Comparison of ENCODE assay signal across 12 cellular contexts in the genomic region with DNA sequence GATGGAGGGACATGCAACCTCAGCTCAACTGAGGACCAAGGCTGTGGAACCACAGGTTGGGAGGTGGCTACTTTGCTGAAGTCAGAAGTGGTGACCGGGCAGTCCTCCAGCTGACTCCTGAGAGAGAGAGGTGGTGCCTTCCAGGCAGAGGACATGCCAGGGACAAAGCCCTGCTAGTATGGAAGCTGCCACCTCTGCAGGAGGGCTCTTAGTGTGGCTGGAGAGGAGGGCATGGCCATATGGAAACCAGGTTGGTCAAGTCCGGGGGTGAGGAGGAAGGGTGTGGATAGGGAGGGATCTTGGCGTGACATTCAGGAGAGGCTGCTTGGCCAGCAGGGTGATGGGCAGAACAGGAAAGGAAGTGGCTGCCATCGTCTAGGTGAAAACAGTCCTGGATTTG. TPM values are rescaled to one million over a fixed set of nuclear protein-coding genes. Genes with fewer than 3 reads are reported as not detected.
DNase-seq lines count a peak whose midpoint lies in the region; ATAC-seq, FAIRE-seq and TF ChIP-seq lines count a peak whose summit lies in the region.
"Had no signal": no experiment of that assay in that cellular context is flagged by ENCODE, and none has a peak within 500 bp of the region (broad histone marks: within the 10 kb centered on the region; RNA-seq: fewer than 3 reads in every experiment).

No MANE protein-coding gene starts in this region.

- 28 to 41% methylated on average over 4 of the region's 4 CpGs for WGBS in lung, 2 donors

- no peak for ATAC-seq in lung (ENCODE audit: insufficient read depth, low FRiP score)
- no peak for ATAC-seq in activated CD4-positive, alpha-beta T cell treated with anti-CD3 and anti-CD28 coated beads for 36 hours

- POLR2A ChIA-PET in HEK293 (lab: Yijun Ruan, JAX) = no interaction called here
- POLR2A ChIA-PET in activated CD4-positive, alpha-beta T cell treated with anti-CD3 and anti-CD28 coated beads for 36 hours (lab: Charles Lee) = interaction anchor here (0.6 kb wide), 1 partner anchor 264 kb away, joined by 3 read pairs; no protein-coding TSS in a partner anchor

- no peak overlapping the region for H3K4me3 Mint-ChIP-seq in activated CD4-positive, alpha-beta T cell treated with anti-CD3 and anti-CD28 coated beads for 36 hours
- H3K4me3 Mint-ChIP-seq: activated naive CD4-positive, alpha-beta T cell treated with anti-CD3 and anti-CD28 coated beads for 36 hours had no signal

- H3K9me3 Mint-ChIP-seq in activated CD4-positive, alpha-beta T cell treated with anti-CD3 and anti-CD28 coated beads for 36 hours (ENCODE audit: low read depth) = no peaks in the 10 kb centered on the region
- H3K9me3 Mint-ChIP-seq: activated naive CD4-positive, alpha-beta T cell treated with anti-CD3 and anti-CD28 coated beads for 36 hours had no signal

- DNase-seq in cerebellum (ENCODE audit: low spot score) (peak; percentile 91), lung (ENCODE audit: low spot score) (peak; percentile 73), urothelium cell line (ENCODE audit: low spot score) (no peak)
- DNase-seq in activated CD4-positive, CD25-positive, alpha-beta regulatory T cell (lab: John Stamatoyannopoulos, UW) = no peak
- DNase-seq in activated CD4-positive, alpha-beta T cell treated with anti-CD3 and anti-CD28 coated beads for 36 hours = no peak
- no peak for DNase-seq in activated CD4-positive, alpha-beta T cell treated with anti-CD3 and anti-CD28 coated beads, Interleukin-2, amount 50 U/mL, for 48 hours
- DNase-seq: retina had no signal

- H3K36me3 Mint-ChIP-seq in activated CD4-positive, alpha-beta T cell treated with anti-CD3 and anti-CD28 coated beads for 36 hours (ENCODE audit: low read depth) = no peaks in the 10 kb centered on the region

- no peaks in the 10 kb centered on the region for H3K9me3 ChIP-seq in HEK293 (ENCODE audit: control insufficient read depth, insufficient read depth, low read depth, low read length)
- H3K9me3 ChIP-seq in lung (ENCODE audit: control insufficient read depth in 2 of 2, insufficient read depth in 1 of 2, low read length in 1 of 2) = no peaks in the 10 kb centered on the region
- H3K9me3 ChIP-seq: A549, SJSA1 had no signal

- H3K4me3 ChIP-seq in HEK293 (ENCODE audit: low read depth, low read length) = no peak overlapping the region
- no peak overlapping the region for H3K4me3 ChIP-seq in lung
- H3K4me3 ChIP-seq: A549, SJSA1 had no signal

- H3K27ac ChIP-seq in C4-2B = peak overlapping the region; percentile 86
- no peak overlapping the region for H3K27ac ChIP-seq in HEK293 (ENCODE audit: extremely low read depth, low read depth, low read length)
- peak overlapping the region in 1 of 2 donors; percentile 3 for H3K27ac ChIP-seq in lung (ENCODE audit: low read depth in 1 of 2, low read length in 1 of 2)
- H3K27ac ChIP-seq: A549, SJSA1 had no signal

- TF ChIP-seq CTCF in C4-2B (conservative IDR thresholded peaks at IDR 0.05) (no peak), HEK293 (tag by site-specific recombination; IDR thresholded peaks at IDR 0.05) (no peak), lung (IDR thresholded peaks at IDR 0.05; ENCODE audit: control extremely low read depth, extremely low read depth) (no peak)

- intact Hi-C loops in activated CD4-positive, alpha-beta T cell treated with anti-CD3 and anti-CD28 coated beads for 36 hours (cut with DNase I, micrococcal nuclease) = loop anchor here (1.0 to 10.0 kb wide), 5 partner anchors 45 to 372 kb away; partner anchors contain the start of genes GFOD2 (in 1 of the 2) and PSMB10 (in 1 of the 2)

- no peak for FAIRE-seq in urothelium cell line (lab: Jason Lieb, UNC)
- FAIRE-seq: A549 had no signal

- H3K27me3 ChIP-seq in lung (ENCODE audit: control insufficient read depth, insufficient read depth) = no peaks in the 10 kb centered on the region
- H3K27me3 ChIP-seq: SJSA1 had no signal

- CTCF ChIA-PET in HEK293 (lab: Yijun Ruan, JAX) = interaction anchor here (0.6 to 3.1 kb wide), 21 partner anchors 10 to 369 kb away, joined by 3 to 31 read pairs (median 5); partner anchors contain the start of gene GFOD2
- CTCF ChIA-PET in activated CD4-positive, alpha-beta T cell treated with anti-CD3 and anti-CD28 coated beads for 36 hours (lab: Charles Lee) = interaction anchor here (0.6 to 10.5 kb wide), 18 partner anchors 8 to 371 kb away, joined by 3 to 99 read pairs (median 3); partner anchors contain the start of genes PARD6A, RANBP10 and TSNAXIP1

- no peak overlapping the region for H3K27ac Mint-ChIP-seq in activated CD4-positive, alpha-beta T cell treated with anti-CD3 and anti-CD28 coated beads for 36 hours
- H3K27ac Mint-ChIP-seq: activated naive CD4-positive, alpha-beta T cell treated with anti-CD3 and anti-CD28 coated beads for 36 hours had no signal

- H3K36me3 ChIP-seq in HEK293 (ENCODE audit: control insufficient read depth in 2 of 2, insufficient read depth in 1 of 2, low read length in 2 of 2) = peaks cover 0 to 11% of the 10 kb centered on the region in 2 experiments; a peak in 1 of 3 replicates
- peaks cover 0 to 4% of the 10 kb centered on the region in 2 donors for H3K36me3 ChIP-seq in lung (ENCODE audit: control insufficient read depth in 2 of 2, insufficient read depth in 2 of 2, low read length in 2 of 2)
- H3K36me3 ChIP-seq: SJSA1 had no signal

- H3K27me3 Mint-ChIP-seq in activated CD4-positive, alpha-beta T cell treated with anti-CD3 and anti-CD28 coated beads for 36 hours = no peaks in the 10 kb centered on the region

- peaks cover 9% of the 10 kb centered on the region for H3K4me1 Mint-ChIP-seq in activated CD4-positive, alpha-beta T cell treated with anti-CD3 and anti-CD28 coated beads for 36 hours

- H3K4me1 ChIP-seq in HEK293 (ENCODE audit: control insufficient read depth, insufficient read depth, low read length) (0 out of 2 replicates have a peak, but pooled peaks cover 3% of the 10 kb centered on the region), lung (ENCODE audit: control insufficient read depth in 2 of 2, insufficient read depth in 2 of 2, low read length in 2 of 2) (peaks cover 0 to 16% of the 10 kb centered on the region in 2 donors)

TF ChIP-seq in HEK293, 187 proteins besides CTCF, POLR2A, EP300 and RAD21 (continues in another document):
- TF ChIP-seq, protein P1, sequence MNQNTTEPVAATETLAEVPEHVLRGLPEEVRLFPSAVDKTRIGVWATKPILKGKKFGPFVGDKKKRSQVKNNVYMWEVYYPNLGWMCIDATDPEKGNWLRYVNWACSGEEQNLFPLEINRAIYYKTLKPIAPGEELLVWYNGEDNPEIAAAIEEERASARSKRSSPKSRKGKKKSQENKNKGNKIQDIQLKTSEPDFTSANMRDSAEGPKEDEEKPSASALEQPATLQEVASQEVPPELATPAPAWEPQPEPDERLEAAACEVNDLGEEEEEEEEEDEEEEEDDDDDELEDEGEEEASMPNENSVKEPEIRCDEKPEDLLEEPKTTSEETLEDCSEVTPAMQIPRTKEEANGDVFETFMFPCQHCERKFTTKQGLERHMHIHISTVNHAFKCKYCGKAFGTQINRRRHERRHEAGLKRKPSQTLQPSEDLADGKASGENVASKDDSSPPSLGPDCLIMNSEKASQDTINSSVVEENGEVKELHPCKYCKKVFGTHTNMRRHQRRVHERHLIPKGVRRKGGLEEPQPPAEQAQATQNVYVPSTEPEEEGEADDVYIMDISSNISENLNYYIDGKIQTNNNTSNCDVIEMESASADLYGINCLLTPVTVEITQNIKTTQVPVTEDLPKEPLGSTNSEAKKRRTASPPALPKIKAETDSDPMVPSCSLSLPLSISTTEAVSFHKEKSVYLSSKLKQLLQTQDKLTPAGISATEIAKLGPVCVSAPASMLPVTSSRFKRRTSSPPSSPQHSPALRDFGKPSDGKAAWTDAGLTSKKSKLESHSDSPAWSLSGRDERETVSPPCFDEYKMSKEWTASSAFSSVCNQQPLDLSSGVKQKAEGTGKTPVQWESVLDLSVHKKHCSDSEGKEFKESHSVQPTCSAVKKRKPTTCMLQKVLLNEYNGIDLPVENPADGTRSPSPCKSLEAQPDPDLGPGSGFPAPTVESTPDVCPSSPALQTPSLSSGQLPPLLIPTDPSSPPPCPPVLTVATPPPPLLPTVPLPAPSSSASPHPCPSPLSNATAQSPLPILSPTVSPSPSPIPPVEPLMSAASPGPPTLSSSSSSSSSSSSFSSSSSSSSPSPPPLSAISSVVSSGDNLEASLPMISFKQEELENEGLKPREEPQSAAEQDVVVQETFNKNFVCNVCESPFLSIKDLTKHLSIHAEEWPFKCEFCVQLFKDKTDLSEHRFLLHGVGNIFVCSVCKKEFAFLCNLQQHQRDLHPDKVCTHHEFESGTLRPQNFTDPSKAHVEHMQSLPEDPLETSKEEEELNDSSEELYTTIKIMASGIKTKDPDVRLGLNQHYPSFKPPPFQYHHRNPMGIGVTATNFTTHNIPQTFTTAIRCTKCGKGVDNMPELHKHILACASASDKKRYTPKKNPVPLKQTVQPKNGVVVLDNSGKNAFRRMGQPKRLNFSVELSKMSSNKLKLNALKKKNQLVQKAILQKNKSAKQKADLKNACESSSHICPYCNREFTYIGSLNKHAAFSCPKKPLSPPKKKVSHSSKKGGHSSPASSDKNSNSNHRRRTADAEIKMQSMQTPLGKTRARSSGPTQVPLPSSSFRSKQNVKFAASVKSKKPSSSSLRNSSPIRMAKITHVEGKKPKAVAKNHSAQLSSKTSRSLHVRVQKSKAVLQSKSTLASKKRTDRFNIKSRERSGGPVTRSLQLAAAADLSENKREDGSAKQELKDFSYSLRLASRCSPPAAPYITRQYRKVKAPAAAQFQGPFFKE (tag by site-specific recombination; IDR thresholded peaks at IDR 0.05; ENCODE audit: borderline replicate concordance) = 0 out of 2 replicates have a peak, but pooled peaks have one; percentile 40

RNA-seq across cellular contexts. Expression of gene C16orf86, which starts 5.7 kb away (rescaled TPM):
- 1.4 TPM for total RNA-seq in cerebellum
- total RNA-seq in lung = 1 to 10 TPM; 6.1 to 6.4 TPM
- polyA plus RNA-seq in lung = 1 to 10 TPM; 3.7 to 4.4 TPM
- total RNA-seq in activated CD4-positive, alpha-beta T cell treated with anti-CD3 and anti-CD28 coated beads for 36 hours = 1 to 10 TPM; 2.4 to 3.0 TPM

RNA-seq across cellular contexts. Expression of gene ENKD1, which starts 5.8 kb away (rescaled TPM):
- total RNA-seq in cerebellum (10.1 TPM), lung (10 to 100 TPM; 27.1 to 35.9 TPM)
- 10 to 100 TPM; 24.4 to 35.0 TPM for polyA plus RNA-seq in lung
- 10 to 100 TPM; 11.7 to 12.0 TPM for total RNA-seq in activated CD4-positive, alpha-beta T cell treated with anti-CD3 and anti-CD28 coated beads for 36 hours

RNA-seq across cellular contexts. Expression of gene PARD6A, which starts 11.5 kb away (rescaled TPM):
- total RNA-seq in cerebellum = 8.6 TPM
- 1 to 10 TPM; 1.4 to 6.2 TPM for total RNA-seq in lung
- 1 to 10 TPM; 4.4 to 5.0 TPM for polyA plus RNA-seq in lung
- 1 to 10 TPM; 7.8 to 8.7 TPM for total RNA-seq in activated CD4-positive, alpha-beta T cell treated with anti-CD3 and anti-CD28 coated beads for 36 hours

RNA-seq across cellular contexts. Expression of gene ACD, which starts 12.2 kb away (rescaled TPM):
- total RNA-seq in cerebellum (17.7 TPM), lung (10 to 100 TPM; 13.4 to 19.7 TPM)
- polyA plus RNA-seq in lung = 10 to 100 TPM; 13.2 to 18.4 TPM
- total RNA-seq in activated CD4-positive, alpha-beta T cell treated with anti-CD3 and anti-CD28 coated beads for 36 hours = 10 to 100 TPM; 52.2 to 52.4 TPM

RNA-seq across cellular contexts. Expression of gene CARMIL2, which starts 27.4 kb away (rescaled TPM):
- total RNA-seq in cerebellum = 1.3 TPM
- 1 to 10 TPM; 1.2 to 2.9 TPM for total RNA-seq in lung
- polyA plus RNA-seq in lung = 1 to 10 TPM; 1.7 to 2.5 TPM
- 100 to 1,000 TPM; 138 to 153 TPM for total RNA-seq in activated CD4-positive, alpha-beta T cell treated with anti-CD3 and anti-CD28 coated beads for 36 hours

Comparison
In these comparisons a context has a peak if more than half of its experiments do, and no peak if none do; other contexts are left out.
1. DNase-seq: peak in cerebellum (single experiment) and lung (single experiment); none in urothelium cell line (single experiment), activated CD4-positive, CD25-positive, alpha-beta regulatory T cell (0 of 4), activated CD4-positive, alpha-beta T cell treated with anti-CD3 and anti-CD28 coated beads for 36 hours (single experiment) and activated CD4-positive, alpha-beta T cell treated with anti-CD3 and anti-CD28 coated beads, Interleukin-2, amount 50 U/mL, for 48 hours (0 of 2).